ENCODE assay signal across 8 cellular contexts in genomic region chr3:158570999-158571702, GRCh38. TPM values are rescaled to one million over a fixed set of nuclear protein-coding genes. Genes with fewer than 3 reads are reported as not detected.
DNase-seq lines count a peak whose midpoint lies in the region; ATAC-seq and TF ChIP-seq lines count a peak whose summit lies in the region.

Gene MLF1, plus strand, starts transcription at chr3:158571194. Its CDS starts 107 bp downstream, at chr3:158571301.

- peak; percentile 100 for ATAC-seq in HG03432 (IDR thresholded peaks at IDR 0.05; ENCODE audit: unreplicated experiment)
- peak; percentile 98 to 100 (median 100) for ATAC-seq in right lobe of liver

- intact Hi-C loops in right lobe of liver (cut with DNase I) = no loop called here

- CTCF ChIA-PET in AG04450 (lab: Charles Lee) = interaction anchor here (0.7 to 3.7 kb wide), 9 partner anchors 15 to 999 kb away, joined by 3 to 23 read pairs (median 3); partner anchors contain the start of gene GFM1

- WGBS in right lobe of liver (ENCODE audit: insufficient coverage, low coverage, low lambda C conversion rate, missing lambda C conversion rate) = 6% methylated on average over 42 of the region's 51 CpGs

- TF ChIP-seq POLR2A in right lobe of liver (IDR thresholded peaks at IDR 0.05) = peak; percentile 29

- H3K36me3 ChIP-seq in right lobe of liver = no peaks in the 10 kb centered on the region

- POLR2A ChIA-PET in AG04450 (lab: Yijun Ruan, JAX) = interaction anchor here (0.6 to 1.0 kb wide), 2 partner anchors 73 to 101 kb away, joined by 3 to 4 read pairs; partner anchors contain the start of genes GFM1 and LXN

- H3K4me3 ChIP-seq in AG04450 (ENCODE audit: low read depth, low read length) = peak within 1 kb of the TSS; percentile 73
- peak within 1 kb of the TSS; percentile 26 to 48 (median 35) for H3K4me3 ChIP-seq in right lobe of liver

- H3K27me3 ChIP-seq in AG04450 (ENCODE audit: control insufficient read depth, insufficient read depth, low read length) = no peaks in the 10 kb centered on the region
- no peaks in the 10 kb centered on the region for H3K27me3 ChIP-seq in right lobe of liver

- H3K4me1 ChIP-seq in right lobe of liver = peaks cover 0 to 3% (median 0%) of the 10 kb centered on the region in 4 donors

- DNase-seq in AG04450 (ENCODE audit: low read depth, low spot score) (peak; percentile 80), GM19238 (ENCODE audit: insufficient read length, low spot score) (peak; percentile 78), NCI-H526 (lab: John Stamatoyannopoulos, UW) (peak; percentile 78 to 97), right lobe of liver (peak; percentile 87 to 92 (median 90))
- peak; percentile 48 to 74 for DNase-seq in activated CD8-positive, alpha-beta memory T cell treated with anti-CD3 and anti-CD28 coated beads for 4 hours (ENCODE audit: low read depth in 2 of 2)
- DNase-seq in effector CD4-positive, alpha-beta T cell = peak; percentile 60
- DNase-seq in stimulated activated CD4-positive, alpha-beta T cell treated with anti-CD3 and anti-CD28 coated beads, Interleukin-2, amount 100 ng/mL, for 4 hours (ENCODE audit: low read depth) = peak; percentile 77

- no peaks in the 10 kb centered on the region for H3K9me3 ChIP-seq in AG04450 (ENCODE audit: control insufficient read depth, insufficient read depth, low read length)
- H3K9me3 ChIP-seq in right lobe of liver = no peaks in the 10 kb centered on the region

- no peak for TF ChIP-seq CTCF in AG04450 (IDR thresholded peaks at IDR 0.05; ENCODE audit: low read depth, low read length)
- TF ChIP-seq CTCF in right lobe of liver (IDR thresholded peaks at IDR 0.05) = no peak

- H3K27ac ChIP-seq in AG04450 (ENCODE audit: low read depth, low read length) = peak within 1 kb of the TSS; percentile 41
- H3K27ac ChIP-seq in right lobe of liver = no peak within 1 kb of the TSS

RNA-seq across cellular contexts. Expression of gene MLF1, which starts in this region (rescaled TPM):
- 6.7 and 10.1 TPM in 2 replicates for polyA plus RNA-seq in AG04450 (2011; rRNA removed)
- polyA minus RNA-seq in AG04450 (2011; rRNA and poly(A)+ RNA removed) = 2.3 and 4.6 TPM in 2 replicates
- total RNA-seq in right lobe of liver = 1 to 10 TPM in 1 of 6 experiments, under 1 TPM in 5; 0.12 to 1.0 (median 0.31) TPM
